Comparison of ENCODE assay signal across 11 cellular contexts in genomic region chr5:33180900-33181299, GRCh38.
DNase-seq lines count a peak whose midpoint lies in the region; ATAC-seq and TF ChIP-seq lines count a peak whose summit lies in the region.
"Had no signal": no experiment of that assay in that cellular context is flagged by ENCODE, and none has a peak within 500 bp of the region (broad histone marks: within the 10 kb centered on the region; RNA-seq: fewer than 3 reads in every experiment).

No MANE protein-coding gene starts in this region.

- CTCF ChIA-PET in PC-3 (lab: Charles Lee): interaction anchor here (0.8 kb wide), 1 partner anchor 119 kb away, joined by 5 read pairs; no protein-coding TSS in a partner anchor

- no peaks in the 10 kb centered on the region for H3K9me2 ChIP-seq in PC-3 (replicated peaks; ENCODE audit: low read length)

- no peaks in the 10 kb centered on the region for H3K27me3 ChIP-seq in PC-3 (ENCODE audit: low read length)
- H3K27me3 ChIP-seq in fibroblast of lung (ENCODE audit: control insufficient read depth, insufficient read depth, low read length): no peaks in the 10 kb centered on the region
- no peaks in the 10 kb centered on the region for H3K27me3 ChIP-seq in thoracic aorta (replicated peaks; ENCODE audit: insufficient read depth)
- H3K27me3 ChIP-seq in effector memory CD4-positive, alpha-beta T cell (replicated peaks; ENCODE audit: control insufficient read depth, insufficient read depth, low read length, poor library complexity, severe bottlenecking): no peaks in the 10 kb centered on the region
- H3K27me3 ChIP-seq: colonic mucosa, sigmoid colon had no signal

- TF ChIP-seq CTCF in PC-3 (conservative IDR thresholded peaks at IDR 0.05; ENCODE audit: low read depth, low read length) (peak; percentile 84), fibroblast of lung (conservative IDR thresholded peaks at IDR 0.05 in 1 of 2, IDR thresholded peaks at IDR 0.05 in 1 of 2; ENCODE audit: low read depth in 1 of 2, low read length in 2 of 2) (peak; percentile 54 to 58), thoracic aorta (IDR thresholded peaks at IDR 0.05) (peak; percentile 21)

- H4K20me1 ChIP-seq in PC-3 (ENCODE audit: low read length) (no peaks in the 10 kb centered on the region), fibroblast of lung (ENCODE audit: control insufficient read depth, extremely low read depth, insufficient read depth, low read length) (no peaks in the 10 kb centered on the region)

- no peaks in the 10 kb centered on the region for H3K79me2 ChIP-seq in PC-3 (ENCODE audit: low read length)
- H3K79me2 ChIP-seq in fibroblast of lung (ENCODE audit: control insufficient read depth, insufficient read depth, low read length): no peaks in the 10 kb centered on the region

- no TSS peak for BruUV-seq in PC-3 (replicated peaks; lab: Mats Ljungman, UMichigan)

- H3K4me3 ChIP-seq in PC-3 (ENCODE audit: low read length) (no peak overlapping the region), fibroblast of lung (replicated peaks in 1 of 4; ENCODE audit: control extremely low read depth in 1 of 4, insufficient read depth in 1 of 4, low read depth in 3 of 4, low read length in 4 of 4) (no peak overlapping the region), thoracic aorta (no peak overlapping the region)
- no peak overlapping the region for H3K4me3 ChIP-seq in effector memory CD4-positive, alpha-beta T cell (ENCODE audit: insufficient read depth, low read depth, low read length, poor library complexity, severe bottlenecking)
- H3K4me3 ChIP-seq: colonic mucosa, sigmoid colon had no signal

- no peaks in the 10 kb centered on the region for H3F3A ChIP-seq in PC-3 (ENCODE audit: low read length, unreplicated experiment)

- H3K9me3 ChIP-seq in PC-3 (ENCODE audit: low read length): no peaks in the 10 kb centered on the region
- no peaks in the 10 kb centered on the region for H3K9me3 ChIP-seq in fibroblast of lung (ENCODE audit: control insufficient read depth, insufficient read depth, low read depth, low read length)
- no peaks in the 10 kb centered on the region for H3K9me3 ChIP-seq in thoracic aorta
- no peaks in the 10 kb centered on the region for H3K9me3 ChIP-seq in effector memory CD4-positive, alpha-beta T cell (ENCODE audit: control insufficient read depth, low read length)
- H3K9me3 ChIP-seq: colonic mucosa, sigmoid colon had no signal

- POLR2A ChIA-PET in PC-3 (lab: Charles Lee; ENCODE audit: unreplicated experiment): interaction anchor here (0.6 kb wide), 1 partner anchor 25 kb away, joined by 6 read pairs; no protein-coding TSS in a partner anchor

- ATAC-seq in PC-3: peak; percentile 73
- ATAC-seq in thoracic aorta (ENCODE audit: insufficient number of reproducible peaks, low FRiP score, low read depth): no peak
- no peak for ATAC-seq in GM21619 (IDR thresholded peaks at IDR 0.05; ENCODE audit: unreplicated experiment)
- no peak for ATAC-seq in HG03442 (IDR thresholded peaks at IDR 0.05; ENCODE audit: unreplicated experiment)

- H3K4me1 ChIP-seq in PC-3 (ENCODE audit: insufficient read depth, low read length) (0 out of 2 replicates have a peak, but pooled peaks cover 3% of the 10 kb centered on the region), fibroblast of lung (ENCODE audit: control insufficient read depth, extremely low read depth, insufficient read depth, low read length) (no peaks in the 10 kb centered on the region), thoracic aorta (ENCODE audit: control insufficient read depth in 1 of 2, low read depth in 2 of 2) (no peaks in the 10 kb centered on the region)
- no peaks in the 10 kb centered on the region for H3K4me1 ChIP-seq in effector memory CD4-positive, alpha-beta T cell (ENCODE audit: control insufficient read depth, insufficient read depth, low read length, poor library complexity, severe bottlenecking)
- H3K4me1 ChIP-seq: colonic mucosa, sigmoid colon had no signal

- peak overlapping the region; percentile 18; the same call in 1 of the 2 replicates for H3K9ac ChIP-seq in PC-3 (ENCODE audit: low read length)
- H3K9ac ChIP-seq in fibroblast of lung (ENCODE audit: insufficient read depth, low read length): no peak overlapping the region

- H3K27ac ChIP-seq in PC-3 (ENCODE audit: low read length) (no peak overlapping the region), fibroblast of lung (ENCODE audit: insufficient read depth, low read length) (no peak overlapping the region), thoracic aorta (no peak overlapping the region)
- no peak overlapping the region for H3K27ac ChIP-seq in effector memory CD4-positive, alpha-beta T cell (ENCODE audit: insufficient read depth, low read length, poor library complexity, severe bottlenecking)
- H3K27ac ChIP-seq: colonic mucosa, sigmoid colon had no signal

- H3K36me3 ChIP-seq in PC-3 (ENCODE audit: low read depth, low read length): no peaks in the 10 kb centered on the region
- H3K36me3 ChIP-seq in fibroblast of lung (ENCODE audit: control insufficient read depth, insufficient read depth, low read length): no peaks in the 10 kb centered on the region
- no peaks in the 10 kb centered on the region for H3K36me3 ChIP-seq in thoracic aorta
- no peaks in the 10 kb centered on the region for H3K36me3 ChIP-seq in effector memory CD4-positive, alpha-beta T cell (ENCODE audit: control insufficient read depth, insufficient read depth, low read length)
- H3K36me3 ChIP-seq: colonic mucosa, sigmoid colon had no signal

- no peak overlapping the region for H3K4me2 ChIP-seq in PC-3 (ENCODE audit: low read length)
- no peak overlapping the region for H3K4me2 ChIP-seq in fibroblast of lung (ENCODE audit: extremely low read depth, insufficient read depth, low read length)

- H2AFZ ChIP-seq in PC-3 (ENCODE audit: low read length) (no peak overlapping the region), fibroblast of lung (ENCODE audit: low read length) (no peak overlapping the region)

- peak; percentile 2 for DNase-seq in NCI-H82 (lab: John Stamatoyannopoulos, UW)
- no peak for DNase-seq in NCI-H82 treated with DMSO at 0.1 percent for 48 hours (lab: John Stamatoyannopoulos, UW; ENCODE audit: unreplicated experiment)
- DNase-seq in PC-3: peak; percentile 66
- peak; percentile 57 to 75 for DNase-seq in fibroblast of lung (ENCODE audit: low read depth in 2 of 2)
- no peak for DNase-seq in thoracic aorta (ENCODE audit: low spot score)
- DNase-seq in effector memory CD4-positive, alpha-beta T cell: no peak
- DNase-seq: colonic mucosa, COR-L47, sigmoid colon had no signal

- intact Hi-C loops in PC-3 (cut with micrococcal nuclease): loop anchor here (1.0 to 2.0 kb wide), 6 partner anchors 77 to 474 kb away; no protein-coding TSS in a partner anchor

Comparison
In these comparisons a context has a peak if more than half of its experiments do, and no peak if none do; other contexts are left out.
1. DNase-seq: peak in NCI-H82 (single experiment), PC-3 (single experiment) and fibroblast of lung (2 of 2); none in NCI-H82 treated with DMSO at 0.1 percent for 48 hours (single experiment), thoracic aorta (single experiment) and effector memory CD4-positive, alpha-beta T cell (0 of 3).
2. CTCF ChIP-seq: peak in every context shown above with its lines; median percentile 84 in PC-3; 56 in fibroblast of lung; 21 in thoracic aorta.